Comparison of ENCODE assay signal across 15 cellular contexts in genomic region chr5:140588311-140589070, GRCh38. TPM values are rescaled to one million over a fixed set of nuclear protein-coding genes. Genes with fewer than 3 reads are reported as not detected.
DNase-seq lines count a peak whose midpoint lies in the region; ATAC-seq and TF ChIP-seq lines count a peak whose summit lies in the region.
"Had no signal": no experiment of that assay in that cellular context is flagged by ENCODE, and none has a peak within 500 bp of the region (broad histone marks: within the 10 kb centered on the region; RNA-seq: fewer than 3 reads in every experiment).

No MANE protein-coding gene starts in this region.

- H3K9me3 ChIP-seq in body of pancreas (no peaks in the 10 kb centered on the region), heart right ventricle (peaks cover 0 to 3% (median 0%) of the 10 kb centered on the region in 11 donors), skeletal muscle satellite cell (replicated peaks; ENCODE audit: low read length) (no peaks in the 10 kb centered on the region)
- H3K9me3 ChIP-seq in effector memory CD4-positive, alpha-beta T cell (ENCODE audit: control insufficient read depth, low read length) = no peaks in the 10 kb centered on the region
- H3K9me3 ChIP-seq: ovary had no signal

- H3K4me3 ChIP-seq in body of pancreas (no peak overlapping the region), heart right ventricle (no peak overlapping the region), skeletal muscle satellite cell (ENCODE audit: low read length) (no peak overlapping the region)
- no peak overlapping the region for H3K4me3 ChIP-seq in effector memory CD4-positive, alpha-beta T cell (ENCODE audit: insufficient read depth, low read depth, low read length, poor library complexity, severe bottlenecking)
- H3K4me3 ChIP-seq: K562, ovary had no signal

- TF ChIP-seq POLR2A in body of pancreas (IDR thresholded peaks at IDR 0.05) = no peak

- H3K4me2 ChIP-seq in skeletal muscle satellite cell (ENCODE audit: low read length) = peak overlapping the region; percentile 45

- ATAC-seq in body of pancreas (peak; percentile 40), heart right ventricle (peak in 6 of 8 donors; percentile 56 to 66 (median 64)), left lobe of liver (no peak)
- ATAC-seq: K562 had no signal

- peak overlapping the region in 1 of 4 donors; percentile 48 for H3K27ac ChIP-seq in body of pancreas
- peak overlapping the region in 8 of 10 donors; percentile 11 to 86 (median 34) for H3K27ac ChIP-seq in heart right ventricle
- H3K27ac ChIP-seq in effector memory CD4-positive, alpha-beta T cell (ENCODE audit: insufficient read depth, low read length, poor library complexity, severe bottlenecking) = no peak overlapping the region

- no peak for TF ChIP-seq CTCF in body of pancreas (IDR thresholded peaks at IDR 0.05)
- no peak for TF ChIP-seq CTCF in heart right ventricle (IDR thresholded peaks at IDR 0.05)

- intact Hi-C loops in body of pancreas (cut with DNase I) = no loop called here
- intact Hi-C loops in heart right ventricle (cut with DNase I) = no loop called here
- intact Hi-C loops in posterior cingulate gyrus (cut with DNase I) = no loop called here

- H3K27me3 ChIP-seq in body of pancreas (no peaks in the 10 kb centered on the region), heart right ventricle (no peaks in the 10 kb centered on the region), skeletal muscle satellite cell (ENCODE audit: control insufficient read depth, insufficient read depth, low read length) (no peaks in the 10 kb centered on the region)
- H3K27me3 ChIP-seq in effector memory CD4-positive, alpha-beta T cell (replicated peaks; ENCODE audit: control insufficient read depth, insufficient read depth, low read length, poor library complexity, severe bottlenecking) = no peaks in the 10 kb centered on the region
- H3K27me3 ChIP-seq: ovary had no signal

- H3K9ac ChIP-seq in skeletal muscle satellite cell (ENCODE audit: low read depth, low read length) = peak overlapping the region; percentile 44

- peak; percentile 58 for DNase-seq in EH (ENCODE audit: low read depth)
- no peak for DNase-seq in body of pancreas
- no peak for DNase-seq in heart right ventricle
- no peak for DNase-seq in left lobe of liver (ENCODE audit: low spot score)
- DNase-seq in posterior cingulate gyrus = no peak
- no peak for DNase-seq in OCI-M2 (lab: John Stamatoyannopoulos, UW; ENCODE audit: unreplicated experiment)
- DNase-seq in effector memory CD4-positive, alpha-beta T cell = no peak
- DNase-seq: NCI-H1694 treated with DMSO at 0.1 percent for 48 hours; NCI-H510A treated with DMSO at 0.1 percent for 48 hours; ovary; RPMI8226; stimulated activated CD8-positive, alpha-beta memory T cell treated with anti-CD3 and anti-CD28 coated beads, Interleukin-4, amount 100 ng/mL, for 48 hours; T-helper 9 cell had no signal

- WGBS in body of pancreas, 2 donors = 61 to 72% methylated on average over 5 of the region's 5 CpGs
- WGBS in heart right ventricle, 2 donors = 29 to 43% methylated on average over 5 of the region's 5 CpGs

- no peaks in the 10 kb centered on the region for H3K4me1 ChIP-seq in body of pancreas
- H3K4me1 ChIP-seq in heart right ventricle = peaks cover 0 to 38% (median 9%) of the 10 kb centered on the region in 9 donors
- H3K4me1 ChIP-seq in skeletal muscle satellite cell (ENCODE audit: control insufficient read depth, insufficient read depth, low read length) = peaks cover 25% of the 10 kb centered on the region
- no peaks in the 10 kb centered on the region for H3K4me1 ChIP-seq in effector memory CD4-positive, alpha-beta T cell (ENCODE audit: control insufficient read depth, insufficient read depth, low read length, poor library complexity, severe bottlenecking)

- H3K36me3 ChIP-seq in body of pancreas (replicated peaks in 1 of 2; ENCODE audit: insufficient read depth in 1 of 2, low read depth in 2 of 2) (no peaks in the 10 kb centered on the region), heart right ventricle (no peaks in the 10 kb centered on the region), skeletal muscle satellite cell (ENCODE audit: insufficient read depth, low read length) (no peaks in the 10 kb centered on the region)
- H3K36me3 ChIP-seq in effector memory CD4-positive, alpha-beta T cell (ENCODE audit: control insufficient read depth, insufficient read depth, low read length) = no peaks in the 10 kb centered on the region
- H3K36me3 ChIP-seq: ovary had no signal

RNA-seq across cellular contexts. Expression of gene SLC35A4, which starts 23.9 kb away (rescaled TPM):
- 10 to 100 TPM; 18.5 to 39.4 TPM for total RNA-seq in body of pancreas
- total RNA-seq in heart right ventricle = 100 to 1,000 TPM in 1 of 10 donors, 10 to 100 TPM in 9; 69.7 to 105 (median 80.6) TPM
- 10 to 100 TPM; 33.9 to 58.0 TPM for polyA plus RNA-seq in heart right ventricle
- total RNA-seq in skeletal muscle satellite cell (2012; rRNA removed) = 15.7 and 19.7 TPM in 2 replicates
- total RNA-seq in left lobe of liver = 32.0 TPM

RNA-seq across cellular contexts. Expression of gene APBB3, which starts 24.1 kb away (rescaled TPM):
- 10 to 100 TPM; 27.0 to 28.3 TPM for total RNA-seq in body of pancreas
- total RNA-seq in heart right ventricle = 10 to 100 TPM in 9 of 10 donors, 1 to 10 TPM in 1; 8.0 to 18.7 (median 13.3) TPM
- polyA plus RNA-seq in heart right ventricle = 10 to 100 TPM in 1 of 2 donors, 1 to 10 TPM in 1; 6.9 to 31.3 TPM
- 9.9 and 16.4 TPM in 2 replicates for total RNA-seq in skeletal muscle satellite cell (2012; rRNA removed)
- 14.1 TPM for total RNA-seq in left lobe of liver

RNA-seq across cellular contexts. Expression of gene SRA1, which starts 31.2 kb away (rescaled TPM):
- total RNA-seq in body of pancreas (10 to 100 TPM; 10.9 to 12.5 TPM), heart right ventricle (10 to 100 TPM; 22.7 to 42.2 (median 32.5) TPM), left lobe of liver (19.5 TPM)
- polyA plus RNA-seq in heart right ventricle = 10 to 100 TPM; 29.8 to 35.8 TPM
- 45.6 and 46.3 TPM in 2 replicates for total RNA-seq in skeletal muscle satellite cell (2012; rRNA removed)

RNA-seq across cellular contexts. Expression of gene EIF4EBP3, which starts 41.0 kb away (rescaled TPM):
- total RNA-seq in body of pancreas (1 to 10 TPM in 1 of 2 donors, not detected in 1; 7.3 TPM), heart right ventricle (10 to 100 TPM in 9 of 10 donors, 1 to 10 TPM in 1; 9.2 to 36.5 (median 21.5) TPM), left lobe of liver (11.3 TPM)
- polyA plus RNA-seq in heart right ventricle = 10 to 100 TPM; 14.3 to 46.1 TPM
- total RNA-seq in skeletal muscle satellite cell (2012; rRNA removed) = 2.0 TPM in 1 of 2 replicates, not detected in the other

RNA-seq across cellular contexts. Expression of gene CD14, which starts 44.5 kb away (rescaled TPM):
- total RNA-seq in body of pancreas (10 to 100 TPM; 19.2 to 62.6 TPM), heart right ventricle (100 to 1,000 TPM in 1 of 10 donors, 10 to 100 TPM in 9; 10.8 to 137 (median 20.3) TPM), left lobe of liver (211 TPM)
- polyA plus RNA-seq in heart right ventricle = 10 to 100 TPM; 14.0 to 30.1 TPM
- 0.51 and 0.66 TPM in 2 replicates for total RNA-seq in skeletal muscle satellite cell (2012; rRNA removed)
